Comparison of ENCODE assay signal across 1 cellular context in the genomic region with DNA sequence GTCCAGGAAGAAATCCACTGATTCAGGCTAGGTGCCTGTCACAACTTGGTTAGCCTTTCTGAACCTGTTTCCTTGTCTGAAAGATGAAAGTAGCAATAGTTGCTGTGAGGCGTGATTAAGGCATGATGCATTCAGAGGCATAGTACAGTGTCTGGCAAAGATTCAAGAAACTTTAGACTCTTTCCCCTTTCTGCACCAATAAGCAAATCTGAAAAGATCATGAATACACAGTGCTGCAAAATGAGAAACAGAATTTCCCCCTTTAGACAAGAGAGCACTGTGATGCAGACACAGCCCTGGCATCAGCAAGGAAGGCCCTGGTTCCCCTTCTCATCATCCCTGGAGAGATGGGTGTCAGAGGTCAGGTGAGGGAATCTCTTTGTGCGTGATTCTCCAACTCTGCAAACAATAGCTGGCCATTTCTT.
A peak's percentile ranks its signal among the peaks of the same experiment; 100 is the strongest.
TF ChIP-seq lines count a peak whose summit lies in the region.

No MANE protein-coding gene starts in this region.

TF ChIP-seq in GM12878, 131 proteins besides CTCF, POLR2A, EP300 and RAD21 (continued from another document):
- peak; percentile 41 for TF ChIP-seq SKIL (IDR thresholded peaks at IDR 0.05; ENCODE audit: low read depth, poor library complexity, severe bottlenecking)
- TF ChIP-seq BHLHE40 (IDR thresholded peaks at IDR 0.05; ENCODE audit: borderline replicate concordance in 1 of 2, low read depth in 2 of 2, low read length in 1 of 2) = peak; percentile 66 to 73; a peak in 2 of 4 replicates
- TF ChIP-seq CREM (IDR thresholded peaks at IDR 0.05; ENCODE audit: low read depth) = peak; percentile 58; the same call in 1 of the 2 replicates
- 0 out of 2 replicates have a peak, but pooled peaks have one; percentile 22 for TF ChIP-seq TCF7 (IDR thresholded peaks at IDR 0.05; ENCODE audit: borderline replicate concordance)
- TF ChIP-seq CREB1 (IDR thresholded peaks at IDR 0.05; ENCODE audit: low read depth) = peak; percentile 62; the same call in 1 of the 2 replicates
- TF ChIP-seq EED (IDR thresholded peaks at IDR 0.05; ENCODE audit: low read depth) = peak; percentile 43; the same call in 1 of the 2 replicates
- no peak for TF ChIP-seq CHD2 (IDR thresholded peaks at IDR 0.05; ENCODE audit: borderline replicate concordance, low read depth, low read length)
- TF ChIP-seq, protein P1, sequence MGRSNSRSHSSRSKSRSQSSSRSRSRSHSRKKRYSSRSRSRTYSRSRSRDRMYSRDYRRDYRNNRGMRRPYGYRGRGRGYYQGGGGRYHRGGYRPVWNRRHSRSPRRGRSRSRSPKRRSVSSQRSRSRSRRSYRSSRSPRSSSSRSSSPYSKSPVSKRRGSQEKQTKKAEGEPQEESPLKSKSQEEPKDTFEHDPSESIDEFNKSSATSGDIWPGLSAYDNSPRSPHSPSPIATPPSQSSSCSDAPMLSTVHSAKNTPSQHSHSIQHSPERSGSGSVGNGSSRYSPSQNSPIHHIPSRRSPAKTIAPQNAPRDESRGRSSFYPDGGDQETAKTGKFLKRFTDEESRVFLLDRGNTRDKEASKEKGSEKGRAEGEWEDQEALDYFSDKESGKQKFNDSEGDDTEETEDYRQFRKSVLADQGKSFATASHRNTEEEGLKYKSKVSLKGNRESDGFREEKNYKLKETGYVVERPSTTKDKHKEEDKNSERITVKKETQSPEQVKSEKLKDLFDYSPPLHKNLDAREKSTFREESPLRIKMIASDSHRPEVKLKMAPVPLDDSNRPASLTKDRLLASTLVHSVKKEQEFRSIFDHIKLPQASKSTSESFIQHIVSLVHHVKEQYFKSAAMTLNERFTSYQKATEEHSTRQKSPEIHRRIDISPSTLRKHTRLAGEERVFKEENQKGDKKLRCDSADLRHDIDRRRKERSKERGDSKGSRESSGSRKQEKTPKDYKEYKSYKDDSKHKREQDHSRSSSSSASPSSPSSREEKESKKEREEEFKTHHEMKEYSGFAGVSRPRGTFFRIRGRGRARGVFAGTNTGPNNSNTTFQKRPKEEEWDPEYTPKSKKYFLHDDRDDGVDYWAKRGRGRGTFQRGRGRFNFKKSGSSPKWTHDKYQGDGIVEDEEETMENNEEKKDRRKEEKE (IDR thresholded peaks at IDR 0.05) = no peak
- no peak for TF ChIP-seq BMI1 (IDR thresholded peaks at IDR 0.05; ENCODE audit: borderline replicate concordance)
- TF ChIP-seq MXI1 (IDR thresholded peaks at IDR 0.05; ENCODE audit: low read depth, low read length) = peak; percentile 62; the same call in 1 of the 2 replicates
- no peak for TF ChIP-seq SMAD5 (IDR thresholded peaks at IDR 0.05; ENCODE audit: low read depth)
- TF ChIP-seq NFIC (IDR thresholded peaks at IDR 0.05; ENCODE audit: low read depth, low read length) = peak; percentile 32; the same call in 1 of the 2 replicates
- TF ChIP-seq RELB (IDR thresholded peaks at IDR 0.05; ENCODE audit: low read depth) = peak; percentile 32; the same call in 1 of the 2 replicates
- TF ChIP-seq MEF2B (IDR thresholded peaks at IDR 0.05; ENCODE audit: partially characterized antibody, poor library complexity, severe bottlenecking) = peak; percentile 83
- 0 out of 2 replicates have a peak, but pooled peaks have one; percentile 43 for TF ChIP-seq MTA2 (IDR thresholded peaks at IDR 0.05; ENCODE audit: low read depth)
- TF ChIP-seq IKZF2 (IDR thresholded peaks at IDR 0.05) = peak; percentile 34 to 65; a peak in 2 of 4 replicates
- peak; percentile 35; the same call in 1 of the 2 replicates for TF ChIP-seq SPI1 (IDR thresholded peaks at IDR 0.05; ENCODE audit: borderline replicate concordance, insufficient read depth, low read depth, low read length)
- TF ChIP-seq NBN (IDR thresholded peaks at IDR 0.05) = 0 out of 2 replicates have a peak, but pooled peaks have one; percentile 46
- TF ChIP-seq IKZF1 (conservative IDR thresholded peaks at IDR 0.05) = peak; percentile 65
